ENCODE assay signal across 10 cellular contexts in the genomic region with DNA sequence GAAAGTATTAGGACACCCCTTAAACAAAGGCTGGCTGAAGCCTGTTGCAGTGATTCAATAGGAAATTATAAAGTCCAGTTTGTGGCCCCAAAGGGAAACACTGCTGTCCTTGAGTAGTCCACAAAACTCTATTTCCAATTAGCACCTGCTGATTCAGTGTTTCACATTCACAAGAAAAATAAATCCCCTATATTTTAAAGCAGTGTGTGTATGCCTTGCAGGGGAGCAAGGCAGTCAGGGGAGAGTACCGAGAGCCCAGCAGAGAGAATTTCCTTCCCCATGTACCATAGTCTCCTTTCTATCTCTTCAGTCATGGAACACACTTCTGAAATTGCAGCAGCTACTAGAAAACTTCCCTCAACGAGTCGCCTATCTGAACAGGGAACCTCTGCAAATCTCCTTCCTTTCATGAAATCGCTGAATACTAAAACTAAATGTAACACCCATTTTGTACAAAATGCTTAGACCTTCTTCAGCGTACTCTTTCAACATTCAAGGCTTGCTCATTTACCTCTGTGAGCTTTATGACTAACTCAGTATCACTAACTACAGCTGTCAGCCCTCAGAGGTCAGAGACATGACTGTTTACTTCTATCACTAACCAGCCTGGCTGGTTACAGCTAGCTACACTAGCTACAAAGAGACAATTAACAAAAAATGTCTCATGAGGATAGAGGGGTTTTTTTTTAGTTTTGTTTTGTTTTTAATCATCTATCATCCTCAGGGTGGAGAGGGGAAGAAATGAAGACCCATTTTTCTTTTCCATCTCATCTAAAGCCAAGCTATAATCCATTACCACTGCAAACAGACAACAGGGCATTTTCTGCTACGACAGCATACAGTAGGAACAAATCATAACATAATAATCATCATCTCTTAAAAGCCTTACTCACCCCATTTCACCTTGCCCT.
DNase-seq lines count a peak whose midpoint lies in the region; ATAC-seq, FAIRE-seq and TF ChIP-seq lines count a peak whose summit lies in the region.
"Had no signal": no experiment of that assay in that cellular context is flagged by ENCODE, and none has a peak within 500 bp of the region (broad histone marks: within the 10 kb centered on the region; RNA-seq: fewer than 3 reads in every experiment).

No MANE protein-coding gene starts in this region.

- no peak overlapping the region for H3K4me3 Mint-ChIP-seq in T-helper 2 cell treated with Interferon-gamma antibody and Interleukin-4, amounts not matched to agents 5 μg/mL and 100 μg/mL, for 36 hours
- no peak overlapping the region for H3K4me3 Mint-ChIP-seq in activated T-helper 1 cell treated with anti-CD3 and anti-CD28 coated beads, Interleukin-12 subunit alpha, Interleukin-12 subunit beta, Interleukin-2, Interleukin-4 antibody, amounts not matched to agents 30 ng/mL and 10 ng/mL and 1 ng/mL, durations not matched to agents 14 hours and 24 hours and 36 hours

- no peaks in the 10 kb centered on the region for H3K79me2 ChIP-seq in fibroblast of lung (ENCODE audit: control insufficient read depth, insufficient read depth, low read length)

- DNase-seq in GM18507 (ENCODE audit: extremely low spot score, insufficient read length, low read depth) = no peak
- DNase-seq in fibroblast of lung (ENCODE audit: low read depth in 2 of 2) = peak; percentile 5 to 11
- no peak for DNase-seq in NCI-H226
- no peak for DNase-seq in T-helper 2 cell treated with Interferon-gamma antibody and Interleukin-4, amounts not matched to agents 5 μg/mL and 100 μg/mL, for 36 hours (ENCODE audit: low spot score)
- DNase-seq in activated T-helper 1 cell treated with anti-CD3 and anti-CD28 coated beads, Interleukin-12 subunit alpha, Interleukin-12 subunit beta, Interleukin-2, Interleukin-4 antibody, amounts not matched to agents 30 ng/mL and 10 ng/mL and 1 ng/mL, durations not matched to agents 14 hours and 24 hours and 36 hours (ENCODE audit: low spot score) = no peak
- DNase-seq in activated CD4-positive, alpha-beta T cell treated with anti-CD3 and anti-CD28 coated beads for 1 hour = no peak
- DNase-seq: activated gamma-delta T cell, SK-N-SH had no signal

- no peaks in the 10 kb centered on the region for H3K9me3 ChIP-seq in fibroblast of lung (ENCODE audit: control insufficient read depth, insufficient read depth, low read depth, low read length)
- H3K9me3 ChIP-seq: SK-N-SH had no signal

- H3K4me1 ChIP-seq in fibroblast of lung (ENCODE audit: control insufficient read depth, extremely low read depth, insufficient read depth, low read length) = peaks cover 3% of the 10 kb centered on the region

- H3K36me3 Mint-ChIP-seq in T-helper 2 cell treated with Interferon-gamma antibody and Interleukin-4, amounts not matched to agents 5 μg/mL and 100 μg/mL, for 36 hours (ENCODE audit: low read depth) = no peaks in the 10 kb centered on the region
- no peaks in the 10 kb centered on the region for H3K36me3 Mint-ChIP-seq in activated T-helper 1 cell treated with anti-CD3 and anti-CD28 coated beads, Interleukin-12 subunit alpha, Interleukin-12 subunit beta, Interleukin-2, Interleukin-4 antibody, amounts not matched to agents 30 ng/mL and 10 ng/mL and 1 ng/mL, durations not matched to agents 14 hours and 24 hours and 36 hours (ENCODE audit: low read depth)

- no peak overlapping the region for H3K27ac Mint-ChIP-seq in T-helper 2 cell treated with Interferon-gamma antibody and Interleukin-4, amounts not matched to agents 5 μg/mL and 100 μg/mL, for 36 hours
- no peak overlapping the region for H3K27ac Mint-ChIP-seq in activated T-helper 1 cell treated with anti-CD3 and anti-CD28 coated beads, Interleukin-12 subunit alpha, Interleukin-12 subunit beta, Interleukin-2, Interleukin-4 antibody, amounts not matched to agents 30 ng/mL and 10 ng/mL and 1 ng/mL, durations not matched to agents 14 hours and 24 hours and 36 hours

- H3K4me1 Mint-ChIP-seq in T-helper 2 cell treated with Interferon-gamma antibody and Interleukin-4, amounts not matched to agents 5 μg/mL and 100 μg/mL, for 36 hours (ENCODE audit: low read depth) = no peaks in the 10 kb centered on the region
- no peaks in the 10 kb centered on the region for H3K4me1 Mint-ChIP-seq in activated T-helper 1 cell treated with anti-CD3 and anti-CD28 coated beads, Interleukin-12 subunit alpha, Interleukin-12 subunit beta, Interleukin-2, Interleukin-4 antibody, amounts not matched to agents 30 ng/mL and 10 ng/mL and 1 ng/mL, durations not matched to agents 14 hours and 24 hours and 36 hours (ENCODE audit: low read depth)

- ATAC-seq in GM21381 (IDR thresholded peaks at IDR 0.05; ENCODE audit: unreplicated experiment) (peak; percentile 67), HG03159 (IDR thresholded peaks at IDR 0.05; ENCODE audit: unreplicated experiment) (peak; percentile 83)

- no peak overlapping the region for H3K4me3 ChIP-seq in fibroblast of lung (replicated peaks in 1 of 4; ENCODE audit: control extremely low read depth in 1 of 4, insufficient read depth in 1 of 4, low read depth in 3 of 4, low read length in 4 of 4)

- H3K27ac ChIP-seq in fibroblast of lung (ENCODE audit: insufficient read depth, low read length) = no peak overlapping the region

- no peaks in the 10 kb centered on the region for H4K20me1 ChIP-seq in fibroblast of lung (ENCODE audit: control insufficient read depth, extremely low read depth, insufficient read depth, low read length)

- TF ChIP-seq CTCF in fibroblast of lung (conservative IDR thresholded peaks at IDR 0.05 in 1 of 2, IDR thresholded peaks at IDR 0.05 in 1 of 2; ENCODE audit: low read depth in 1 of 2, low read length in 2 of 2) = no peak

- H3K36me3 ChIP-seq in fibroblast of lung (ENCODE audit: control insufficient read depth, insufficient read depth, low read length) = no peaks in the 10 kb centered on the region

- no peak overlapping the region for H3K4me2 ChIP-seq in fibroblast of lung (ENCODE audit: extremely low read depth, insufficient read depth, low read length)
- H3K4me2 ChIP-seq: SK-N-SH had no signal

- no peaks in the 10 kb centered on the region for H3K9me3 Mint-ChIP-seq in T-helper 2 cell treated with Interferon-gamma antibody and Interleukin-4, amounts not matched to agents 5 μg/mL and 100 μg/mL, for 36 hours
- no peaks in the 10 kb centered on the region for H3K9me3 Mint-ChIP-seq in activated T-helper 1 cell treated with anti-CD3 and anti-CD28 coated beads, Interleukin-12 subunit alpha, Interleukin-12 subunit beta, Interleukin-2, Interleukin-4 antibody, amounts not matched to agents 30 ng/mL and 10 ng/mL and 1 ng/mL, durations not matched to agents 14 hours and 24 hours and 36 hours

- no peak overlapping the region for H3K9ac ChIP-seq in fibroblast of lung (ENCODE audit: insufficient read depth, low read length)
- H3K9ac ChIP-seq: SK-N-SH had no signal

- intact Hi-C loops in activated T-helper 1 cell treated with anti-CD3 and anti-CD28 coated beads, Interleukin-12 subunit alpha, Interleukin-12 subunit beta, Interleukin-2, Interleukin-4 antibody, amounts not matched to agents 30 ng/mL and 10 ng/mL and 1 ng/mL, durations not matched to agents 14 hours and 24 hours and 36 hours (cut with micrococcal nuclease) = no loop called here

- H2AFZ ChIP-seq in fibroblast of lung (ENCODE audit: low read length) = no peak overlapping the region

- H3K27me3 Mint-ChIP-seq in T-helper 2 cell treated with Interferon-gamma antibody and Interleukin-4, amounts not matched to agents 5 μg/mL and 100 μg/mL, for 36 hours (ENCODE audit: low read depth) = peaks cover 2% of the 10 kb centered on the region
- H3K27me3 Mint-ChIP-seq in activated T-helper 1 cell treated with anti-CD3 and anti-CD28 coated beads, Interleukin-12 subunit alpha, Interleukin-12 subunit beta, Interleukin-2, Interleukin-4 antibody, amounts not matched to agents 30 ng/mL and 10 ng/mL and 1 ng/mL, durations not matched to agents 14 hours and 24 hours and 36 hours (ENCODE audit: insufficient read depth) = peaks cover 6% of the 10 kb centered on the region

- no peaks in the 10 kb centered on the region for H3K27me3 ChIP-seq in fibroblast of lung (ENCODE audit: control insufficient read depth, insufficient read depth, low read length)

- peak; percentile 82 for FAIRE-seq in GM18507 (lab: Jason Lieb, UNC)

Comparison
In these comparisons a context has a peak if more than half of its experiments do, and no peak if none do; other contexts are left out.
1. DNase-seq: peak in fibroblast of lung (2 of 2); none in GM18507 (single experiment), NCI-H226 (single experiment), T-helper 2 cell treated with Interferon-gamma antibody and Interleukin-4, amounts not matched to agents 5 μg/mL and 100 μg/mL, for 36 hours (single experiment), activated T-helper 1 cell treated with anti-CD3 and anti-CD28 coated beads, Interleukin-12 subunit alpha, Interleukin-12 subunit beta, Interleukin-2, Interleukin-4 antibody, amounts not matched to agents 30 ng/mL and 10 ng/mL and 1 ng/mL, durations not matched to agents 14 hours and 24 hours and 36 hours (single experiment) and activated CD4-positive, alpha-beta T cell treated with anti-CD3 and anti-CD28 coated beads for 1 hour (single experiment).